26 cellular contexts compared by ENCODE assay signal in the genomic region with DNA sequence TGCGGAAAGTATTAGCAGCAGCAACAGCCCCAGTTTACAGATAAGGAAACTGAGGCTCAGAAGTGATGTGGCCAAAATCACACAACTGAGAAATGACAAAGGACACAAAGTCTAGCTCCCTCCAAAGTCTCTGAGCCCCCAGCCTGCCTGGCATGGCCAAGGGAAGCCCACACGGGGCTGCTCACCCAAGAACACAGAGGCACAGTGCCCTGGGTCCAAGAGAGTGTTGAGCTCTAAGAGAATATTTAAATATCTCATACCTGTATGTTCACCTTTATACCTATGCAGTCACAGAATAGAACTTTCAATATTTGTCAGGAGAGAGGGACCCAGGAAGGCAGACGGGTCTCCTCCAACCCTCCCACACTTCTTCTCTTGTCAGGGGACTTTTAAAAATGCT.
"Had no signal": no experiment of that assay in that cellular context is flagged by ENCODE, and none has a peak within 500 bp of the region (broad histone marks: within the 10 kb centered on the region; RNA-seq: fewer than 3 reads in every experiment).

No MANE protein-coding gene starts in this region.

- DNase-seq: activated B cell treated with CpG ODN at 0.5 μM for 24 hours; activated CD4-positive, alpha-beta memory T cell treated with anti-CD3 and anti-CD28 coated beads for 36 hours; activated CD4-positive, alpha-beta T cell treated with anti-CD3 and anti-CD28 coated beads for 4 hours; activated naive CD4-positive, alpha-beta T cell treated with anti-CD3 and anti-CD28 coated beads for 36 hours; activated naive CD8-positive, alpha-beta T cell treated with anti-CD3 and anti-CD28 coated beads, Interleukin-2, amount 10 ng/mL, durations not matched to agents 7 days and 5 days; activated T-cell treated with anti-CD3 and anti-CD28 coated beads, Interleukin-2, amount 50 U/mL, for 48 hours; brain microvascular endothelial cell; caudate nucleus; dermis blood vessel endothelial cell; effector CD8-positive, alpha-beta T cell; foreskin melanocyte; glutamatergic neuron; hippocampal formation; mesendoderm; occipital lobe; stimulated activated CD4-positive, alpha-beta T cell treated with anti-CD3 and anti-CD28 coated beads, Interleukin-12 subunit alpha, Interleukin-12 subunit beta, amount 100 ng/mL, for 4 hours; stimulated activated CD4-positive, alpha-beta T cell treated with anti-CD3 and anti-CD28 coated beads, Interleukin-4, amount 100 ng/mL, for 4 hours; stomach; SW 1271; T-helper 17 cell had no signal

- H3K4me3 Mint-ChIP-seq: activated CD4-positive, alpha-beta memory T cell treated with anti-CD3 and anti-CD28 coated beads for 36 hours; activated naive CD4-positive, alpha-beta T cell treated with anti-CD3 and anti-CD28 coated beads for 36 hours; activated naive CD8-positive, alpha-beta T cell treated with anti-CD3 and anti-CD28 coated beads, Interleukin-2, amount 10 ng/mL, durations not matched to agents 7 days and 5 days; T-helper 17 cell had no signal

- H3K27ac Mint-ChIP-seq: activated CD4-positive, alpha-beta memory T cell treated with anti-CD3 and anti-CD28 coated beads for 36 hours; activated naive CD4-positive, alpha-beta T cell treated with anti-CD3 and anti-CD28 coated beads for 36 hours; activated naive CD8-positive, alpha-beta T cell treated with anti-CD3 and anti-CD28 coated beads, Interleukin-2, amount 10 ng/mL, durations not matched to agents 7 days and 5 days; T-helper 17 cell had no signal

- H3K9me3 Mint-ChIP-seq: activated B cell treated with CpG ODN at 0.5 μM for 24 hours; activated CD4-positive, alpha-beta memory T cell treated with anti-CD3 and anti-CD28 coated beads for 36 hours; activated naive CD4-positive, alpha-beta T cell treated with anti-CD3 and anti-CD28 coated beads for 36 hours; activated naive CD8-positive, alpha-beta T cell treated with anti-CD3 and anti-CD28 coated beads, Interleukin-2, amount 10 ng/mL, durations not matched to agents 7 days and 5 days had no signal

- H3K27me3 ChIP-seq: brain microvascular endothelial cell, stomach, suprapubic skin, tibial nerve had no signal

- H3K4me3 ChIP-seq: mucosa of descending colon, stomach, suprapubic skin, tibial nerve had no signal

- H3K9me3 ChIP-seq: mucosa of descending colon, stomach, suprapubic skin, tibial nerve had no signal

- H3K27me3 Mint-ChIP-seq: activated B cell treated with CpG ODN at 0.5 μM for 24 hours; activated CD4-positive, alpha-beta memory T cell treated with anti-CD3 and anti-CD28 coated beads for 36 hours; activated naive CD8-positive, alpha-beta T cell treated with anti-CD3 and anti-CD28 coated beads, Interleukin-2, amount 10 ng/mL, durations not matched to agents 7 days and 5 days; T-helper 17 cell had no signal

- FAIRE-seq: endothelial cell of umbilical vein, urothelium cell line had no signal

- ATAC-seq: esophagus mucosa, mucosa of descending colon, T-helper 17 cell had no signal

- H3K4me1 Mint-ChIP-seq: activated naive CD8-positive, alpha-beta T cell treated with anti-CD3 and anti-CD28 coated beads, Interleukin-2, amount 10 ng/mL, durations not matched to agents 7 days and 5 days had no signal

- H3K27ac ChIP-seq: brain microvascular endothelial cell, stomach, suprapubic skin, tibial nerve had no signal

- H3K36me3 ChIP-seq: brain microvascular endothelial cell, stomach, suprapubic skin, tibial nerve had no signal
